ENCODE assay signal across 31 cellular contexts in the genomic region with DNA sequence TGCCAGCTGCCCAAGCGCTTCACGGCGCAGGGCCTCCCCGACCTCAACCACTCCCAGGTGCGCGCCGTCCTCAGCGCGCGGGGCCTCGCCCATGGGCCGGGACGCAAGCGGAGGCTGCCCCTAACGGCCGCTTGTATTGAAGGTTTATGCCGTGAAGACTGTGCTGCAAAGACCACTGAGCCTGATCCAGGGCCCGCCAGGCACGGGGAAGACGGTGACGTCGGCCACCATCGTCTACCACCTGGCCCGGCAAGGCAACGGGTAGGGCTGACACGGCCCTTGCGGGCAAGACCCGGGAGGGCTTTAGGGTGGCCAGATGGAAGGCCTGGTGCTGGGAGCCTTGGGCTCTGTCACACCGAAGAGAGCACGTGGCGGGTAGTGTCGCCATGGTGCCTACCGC. TPM values are rescaled to one million over a fixed set of nuclear protein-coding genes. Genes with fewer than 3 reads are reported as not detected.
"Had no signal": no experiment of that assay in that cellular context is flagged by ENCODE, and none has a peak within 500 bp of the region (broad histone marks: within the 10 kb centered on the region; RNA-seq: fewer than 3 reads in every experiment).

No MANE protein-coding gene starts in this region.

- H3K27ac Mint-ChIP-seq: activated CD4-positive, alpha-beta memory T cell treated with anti-CD3 and anti-CD28 coated beads, Interleukin-2, amount 10 ng/mL, durations not matched to agents 7 days and 5 days; activated CD8-positive, alpha-beta memory T cell treated with anti-CD3 and anti-CD28 coated beads, Interleukin-2, amount 10 ng/mL, durations not matched to agents 7 days and 5 days; activated naive CD4-positive, alpha-beta T cell treated with anti-CD3 and anti-CD28 coated beads, Interleukin-2, amount 10 ng/mL, durations not matched to agents 7 days and 5 days; activated naive CD8-positive, alpha-beta T cell; activated naive CD8-positive, alpha-beta T cell treated with anti-CD3 and anti-CD28 coated beads, Interleukin-2, amount 50 U/mL, for 24 hours; T-cell had no signal

- H3K27ac ChIP-seq: WERI-Rb-1 had no signal

- DNase-seq: activated CD4-positive, alpha-beta memory T cell treated with anti-CD3 and anti-CD28 coated beads, Interleukin-2, amount 10 ng/mL, durations not matched to agents 7 days and 5 days; activated CD4-positive, alpha-beta T cell treated with anti-CD3 and anti-CD28 coated beads for 1 hour; activated CD4-positive, alpha-beta T cell treated with anti-CD3 and anti-CD28 coated beads for 48 hours; activated CD4-positive, CD25-positive, alpha-beta regulatory T cell; activated CD8-positive, alpha-beta memory T cell treated with anti-CD3 and anti-CD28 coated beads for 24 hours; activated CD8-positive, alpha-beta memory T cell treated with anti-CD3 and anti-CD28 coated beads, Interleukin-2, amount 10 ng/mL, durations not matched to agents 7 days and 5 days; activated CD8-positive, alpha-beta memory T cell treated with anti-CD3 and anti-CD28 coated beads, Interleukin-2, amount 50 U/mL, for 48 hours; activated effector memory CD4-positive, alpha-beta T cell treated with Interleukin-2 at 50 U/mL for 16 hours; activated naive CD4-positive, alpha-beta T cell treated with anti-CD3 and anti-CD28 coated beads, Interleukin-2, amount 10 ng/mL, durations not matched to agents 7 days and 5 days; activated naive CD8-positive, alpha-beta T cell treated with anti-CD3 and anti-CD28 coated beads, Interleukin-2, amount 50 U/mL, for 24 hours; activated T-cell treated with anti-CD3 and anti-CD28 coated beads, Interleukin-2, amount 50 U/mL, for 48 hours; anterior cingulate cortex; caudate nucleus; Karpas-422; NCI-H1105 treated with DMSO at 0.1 percent for 48 hours; NCI-H1436; NCI-H1694; NCI-H1930; NCI-H2081 treated with DMSO at 0.1 percent for 48 hours; NCI-H345; NCI-H524 treated with DMSO at 0.1 percent for 48 hours; SIG-M5; T-cell; T-helper 2 cell; T1000; WERI-Rb-1 had no signal

- H3K4me3 Mint-ChIP-seq: activated CD4-positive, alpha-beta memory T cell treated with anti-CD3 and anti-CD28 coated beads, Interleukin-2, amount 10 ng/mL, durations not matched to agents 7 days and 5 days; activated CD8-positive, alpha-beta memory T cell treated with anti-CD3 and anti-CD28 coated beads, Interleukin-2, amount 10 ng/mL, durations not matched to agents 7 days and 5 days; activated naive CD4-positive, alpha-beta T cell treated with anti-CD3 and anti-CD28 coated beads, Interleukin-2, amount 10 ng/mL, durations not matched to agents 7 days and 5 days; activated naive CD8-positive, alpha-beta T cell; activated naive CD8-positive, alpha-beta T cell treated with anti-CD3 and anti-CD28 coated beads, Interleukin-2, amount 50 U/mL, for 24 hours; brain; T-cell had no signal

- H3K9me3 Mint-ChIP-seq: activated CD4-positive, alpha-beta memory T cell treated with anti-CD3 and anti-CD28 coated beads, Interleukin-2, amount 10 ng/mL, durations not matched to agents 7 days and 5 days; activated naive CD4-positive, alpha-beta T cell treated with anti-CD3 and anti-CD28 coated beads, Interleukin-2, amount 10 ng/mL, durations not matched to agents 7 days and 5 days; activated naive CD8-positive, alpha-beta T cell treated with anti-CD3 and anti-CD28 coated beads, Interleukin-2, amount 50 U/mL, for 24 hours; brain; T-cell had no signal

- ATAC-seq: activated CD8-positive, alpha-beta memory T cell treated with anti-CD3 and anti-CD28 coated beads, Interleukin-2, amount 10 ng/mL, durations not matched to agents 7 days and 5 days; activated naive CD8-positive, alpha-beta T cell treated with anti-CD3 and anti-CD28 coated beads, Interleukin-2, amount 50 U/mL, for 24 hours; Panc1; SK-N-SH treated with all-trans-retinoic acid at 6 μM for 48 hours; T-cell had no signal

- H3K27me3 Mint-ChIP-seq: activated CD4-positive, alpha-beta memory T cell treated with anti-CD3 and anti-CD28 coated beads, Interleukin-2, amount 10 ng/mL, durations not matched to agents 7 days and 5 days; activated CD8-positive, alpha-beta memory T cell treated with anti-CD3 and anti-CD28 coated beads, Interleukin-2, amount 10 ng/mL, durations not matched to agents 7 days and 5 days; activated naive CD4-positive, alpha-beta T cell treated with anti-CD3 and anti-CD28 coated beads, Interleukin-2, amount 10 ng/mL, durations not matched to agents 7 days and 5 days; activated naive CD8-positive, alpha-beta T cell; activated naive CD8-positive, alpha-beta T cell treated with anti-CD3 and anti-CD28 coated beads, Interleukin-2, amount 50 U/mL, for 24 hours; brain; T-cell had no signal

RNA-seq across cellular contexts. Expression of a gene that starts 41.0 kb away (rescaled TPM):
- total RNA-seq: activated CD4-positive, alpha-beta memory T cell treated with anti-CD3 and anti-CD28 coated beads, Interleukin-2, amount 10 ng/mL, durations not matched to agents 7 days and 5 days; activated CD8-positive, alpha-beta memory T cell treated with anti-CD3 and anti-CD28 coated beads, Interleukin-2, amount 10 ng/mL, durations not matched to agents 7 days and 5 days; MCF 10A had no signal
